1 cellular context compared by ENCODE assay signal in genomic region chr7:73718905-73719805, GRCh38.
A peak's percentile ranks its signal among the peaks of the same experiment; 100 is the strongest.
TF ChIP-seq lines count a peak whose summit lies in the region.

STX1A (minus strand) TSS chr7:73719669; CDS start chr7:73719631, 38 bp downstream.

TF ChIP-seq in K562, 482 proteins besides CTCF, POLR2A, EP300 and RAD21 (continued from another document and continues in another):
- TF ChIP-seq PTTG1 (tag; IDR thresholded peaks at IDR 0.05; ENCODE audit: low read depth) (no peak), E2F5 (CRISPR knock-in tag; IDR thresholded peaks at IDR 0.05) (no peak), GABPB1 (CRISPR knock-in tag; IDR thresholded peaks at IDR 0.05) (no peak), FOXK2 (conservative IDR thresholded peaks at IDR 0.05 in 1 of 2, IDR thresholded peaks at IDR 0.05 in 1 of 2; ENCODE audit: low read depth in 2 of 2) (no peak), KLF10 (CRISPR knock-in tag; IDR thresholded peaks at IDR 0.05) (no peak), ELF2 (CRISPR knock-in tag; IDR thresholded peaks at IDR 0.05) (no peak), GTF2E2 (tag; IDR thresholded peaks at IDR 0.05) (no peak), NRF1 (conservative IDR thresholded peaks at IDR 0.05 in 1 of 2, IDR thresholded peaks at IDR 0.05 in 1 of 2) (peak in 1 of 2 experiments; percentile 87), MECOM (CRISPR knock-in tag; IDR thresholded peaks at IDR 0.05) (no peak), EZH2 (IDR thresholded peaks at IDR 0.05; ENCODE audit: borderline replicate concordance, low read depth, low read length) (no peak), SMAD4 (CRISPR knock-in tag; conservative IDR thresholded peaks at IDR 0.05) (no peak), TARDBP (IDR thresholded peaks at IDR 0.05) (no peak), ZNF592 (IDR thresholded peaks at IDR 0.05) (no peak; the same call in 1 of the 2 replicates), FOS (IDR thresholded peaks at IDR 0.05; ENCODE audit: extremely low read depth, insufficient read length) (no peak), HDGF (IDR thresholded peaks at IDR 0.05) (no peak), DEAF1 (CRISPR knock-in tag; IDR thresholded peaks at IDR 0.05) (no peak), FOXJ3 (CRISPR knock-in tag; IDR thresholded peaks at IDR 0.05) (no peak), PREB (CRISPR knock-in tag; IDR thresholded peaks at IDR 0.05) (no peak), MCM7 (IDR thresholded peaks at IDR 0.05) (no peak), ZNF41 (CRISPR knock-in tag; conservative IDR thresholded peaks at IDR 0.05) (no peak), ZNF830 (CRISPR knock-in tag; IDR thresholded peaks at IDR 0.05) (peak; percentile 25; the same call in 1 of the 2 replicates), SMARCB1 (IDR thresholded peaks at IDR 0.05; ENCODE audit: insufficient read length, low read depth) (no peak), POLR3A (IDR thresholded peaks at IDR 0.05; ENCODE audit: borderline replicate concordance, extremely low read depth, insufficient read depth, insufficient read length) (no peak), PRMT5 (CRISPR knock-in tag; IDR thresholded peaks at IDR 0.05) (no peak), BCL6 (CRISPR knock-in tag; IDR thresholded peaks at IDR 0.05) (no peak), NELFE (IDR thresholded peaks at IDR 0.05; ENCODE audit: insufficient read depth, insufficient read length) (no peak), ZNF76 (CRISPR knock-in tag; IDR thresholded peaks at IDR 0.05; ENCODE audit: borderline replicate concordance) (no peak), HNRNPLL (IDR thresholded peaks at IDR 0.05; ENCODE audit: low read depth, low read length, poor library complexity, severe bottlenecking) (peak; percentile 10), ATF4 (CRISPR knock-in tag; IDR thresholded peaks at IDR 0.05) (no peak), EWSR1 (IDR thresholded peaks at IDR 0.05; ENCODE audit: borderline replicate concordance, low read depth, partially characterized antibody) (no peak), ZNF184 (CRISPR knock-in tag; IDR thresholded peaks at IDR 0.05) (no peak), SNIP1 (IDR thresholded peaks at IDR 0.05; ENCODE audit: low read depth) (0 out of 2 replicates have a peak, but pooled peaks have one; percentile 50), KLF1 (tag; IDR thresholded peaks at IDR 0.05) (no peak), LARP7 (IDR thresholded peaks at IDR 0.05) (no peak), ZNF586 (CRISPR knock-in tag; conservative IDR thresholded peaks at IDR 0.05) (no peak), RBBP5 (IDR thresholded peaks at IDR 0.05; ENCODE audit: borderline replicate concordance, insufficient read depth, low read length, poor library complexity, severe bottlenecking) (peak; percentile 57), HMGN3 (IDR thresholded peaks at IDR 0.05; ENCODE audit: borderline replicate concordance, extremely low read depth, insufficient read length, low read depth, low read length) (peak; percentile 57), ID3 (CRISPR knock-in tag; IDR thresholded peaks at IDR 0.05) (no peak), ID3 (tag; IDR thresholded peaks at IDR 0.05) (no peak; the same call in 1 of the 2 replicates), ZNF134 (CRISPR knock-in tag; conservative IDR thresholded peaks at IDR 0.05) (no peak), CREB5 (CRISPR knock-in tag; IDR thresholded peaks at IDR 0.05) (no peak), ZNF696 (CRISPR knock-in tag; conservative IDR thresholded peaks at IDR 0.05) (no peak), TCFL5 (CRISPR knock-in tag; conservative IDR thresholded peaks at IDR 0.05) (no peak), KLF6 (CRISPR knock-in tag; IDR thresholded peaks at IDR 0.05; ENCODE audit: borderline replicate concordance) (no peak), ZNF766 (CRISPR knock-in tag; conservative IDR thresholded peaks at IDR 0.05) (no peak), CC2D1A (IDR thresholded peaks at IDR 0.05) (no peak), ZBTB40 (IDR thresholded peaks at IDR 0.05) (0 out of 2 replicates have a peak, but pooled peaks have one; percentile 17), ZBTB40 (CRISPR knock-in tag; IDR thresholded peaks at IDR 0.05) (no peak), SMAD1 (IDR thresholded peaks at IDR 0.05; ENCODE audit: low read depth, low read length, partially characterized antibody) (no peak)
